In genomic region chr4:167622481-167623240, GRCh38 we compare ENCODE assay signal across 8 cellular contexts.
DNase-seq lines count a peak whose midpoint lies in the region; ATAC-seq, FAIRE-seq and TF ChIP-seq lines count a peak whose summit lies in the region.

No MANE protein-coding gene starts in this region.

- no peaks in the 10 kb centered on the region for H3K79me1 ChIP-seq in trophoblast cell (ENCODE audit: low read length)

- no peak overlapping the region for H3K4me3 ChIP-seq in trophoblast cell (ENCODE audit: low read depth, low read length)

- no peaks in the 10 kb centered on the region for H3K4me1 ChIP-seq in trophoblast cell (ENCODE audit: control insufficient read depth in 1 of 2, insufficient read depth in 2 of 2, low read length in 2 of 2)

- H3K27me3 Mint-ChIP-seq in activated CD4-positive, alpha-beta memory T cell treated with anti-CD3 and anti-CD28 coated beads for 36 hours: no peaks in the 10 kb centered on the region
- no peaks in the 10 kb centered on the region for H3K27me3 Mint-ChIP-seq in effector memory CD8-positive, alpha-beta T cell

- no peak overlapping the region for H3K27ac Mint-ChIP-seq in activated CD4-positive, alpha-beta memory T cell treated with anti-CD3 and anti-CD28 coated beads for 36 hours
- no peak overlapping the region for H3K27ac Mint-ChIP-seq in effector memory CD8-positive, alpha-beta T cell

- H3K18ac ChIP-seq in trophoblast cell (ENCODE audit: low read length): no peak overlapping the region

- H2AFZ ChIP-seq in trophoblast cell (ENCODE audit: insufficient read depth, low read length, poor library complexity): no peak overlapping the region

- no peaks in the 10 kb centered on the region for H3K79me2 ChIP-seq in trophoblast cell (ENCODE audit: control insufficient read depth, insufficient read depth, low read length, poor library complexity)

- no peak overlapping the region for H4K91ac ChIP-seq in trophoblast cell (ENCODE audit: low read depth, low read length)

- H2BK5ac ChIP-seq in trophoblast cell (ENCODE audit: low read depth, low read length, poor library complexity): no peak overlapping the region

- WGBS in trophoblast cell (ENCODE audit: extremely low coverage, insufficient coverage, insufficient read length): no CpG with 5 or more reads among the region's 10 CpGs

- no peak overlapping the region for H4K12ac ChIP-seq in trophoblast cell (ENCODE audit: low read depth, low read length)

- H3K4me1 Mint-ChIP-seq in activated CD4-positive, alpha-beta memory T cell treated with anti-CD3 and anti-CD28 coated beads for 36 hours (ENCODE audit: low read depth): no peaks in the 10 kb centered on the region
- H3K4me1 Mint-ChIP-seq in effector memory CD8-positive, alpha-beta T cell (ENCODE audit: low read depth in 2 of 2): no peaks in the 10 kb centered on the region

- CTCF ChIA-PET in activated CD4-positive, alpha-beta memory T cell treated with anti-CD3 and anti-CD28 coated beads for 36 hours (lab: Charles Lee): interaction anchor here (0.6 to 1.0 kb wide), 6 partner anchors 11 to 1460 kb away, joined by 3 read pairs; no protein-coding TSS in a partner anchor

- ATAC-seq in HG02588 (IDR thresholded peaks at IDR 0.05; ENCODE audit: unreplicated experiment): peak; percentile 96
- ATAC-seq in effector memory CD8-positive, alpha-beta T cell (replicated peaks): no peak

- H3K4ac ChIP-seq in trophoblast cell (ENCODE audit: low read depth, low read length): no peak overlapping the region

- H3K27me3 ChIP-seq in trophoblast cell (ENCODE audit: insufficient read depth, low read length): no peaks in the 10 kb centered on the region

- H3K14ac ChIP-seq in trophoblast cell (ENCODE audit: low read length): no peak overlapping the region

- H3K23ac ChIP-seq in trophoblast cell (ENCODE audit: low read length): no peak overlapping the region

- no peaks in the 10 kb centered on the region for H3K9me3 ChIP-seq in trophoblast cell (ENCODE audit: insufficient read depth, low read depth, low read length)

- H3K36me3 Mint-ChIP-seq in activated CD4-positive, alpha-beta memory T cell treated with anti-CD3 and anti-CD28 coated beads for 36 hours: no peaks in the 10 kb centered on the region
- no peaks in the 10 kb centered on the region for H3K36me3 Mint-ChIP-seq in effector memory CD8-positive, alpha-beta T cell (ENCODE audit: insufficient read depth)

- no peak overlapping the region for H3K9ac ChIP-seq in trophoblast cell (ENCODE audit: low read length)

- no peak overlapping the region for H3K4me3 Mint-ChIP-seq in activated CD4-positive, alpha-beta memory T cell treated with anti-CD3 and anti-CD28 coated beads for 36 hours
- H3K4me3 Mint-ChIP-seq in effector memory CD8-positive, alpha-beta T cell: no peak overlapping the region

- peak; percentile 76 for DNase-seq in Ammon's horn (ENCODE audit: low spot score)
- DNase-seq in GM12892 (ENCODE audit: insufficient read length): peak; percentile 15
- peak; percentile 47 for DNase-seq in M059J (ENCODE audit: low read depth)
- peak; percentile 43 for DNase-seq in activated CD4-positive, alpha-beta memory T cell treated with anti-CD3 and anti-CD28 coated beads for 36 hours
- peak; percentile 14 to 22 for DNase-seq in frontal cortex (ENCODE audit: low spot score in 2 of 2)
- peak; percentile 55 to 77 for DNase-seq in trophoblast cell
- DNase-seq in effector memory CD8-positive, alpha-beta T cell: no peak

- FAIRE-seq in GM12892 (lab: Jason Lieb, UNC) (peak; percentile 89), frontal cortex (lab: Jason Lieb, UNC) (no peak)

- no peak overlapping the region for H3K27ac ChIP-seq in trophoblast cell (ENCODE audit: low read depth, low read length)

- H2BK120ac ChIP-seq in trophoblast cell (ENCODE audit: insufficient read depth, low read length, poor library complexity): no peak overlapping the region

- POLR2A ChIA-PET in activated CD4-positive, alpha-beta memory T cell treated with anti-CD3 and anti-CD28 coated beads for 36 hours (lab: Charles Lee): no interaction called here

- no peaks in the 10 kb centered on the region for H3K36me3 ChIP-seq in trophoblast cell (ENCODE audit: control insufficient read depth in 1 of 2, insufficient read depth in 2 of 2, low read length in 2 of 2)

- no peaks in the 10 kb centered on the region for H3K9me3 Mint-ChIP-seq in activated CD4-positive, alpha-beta memory T cell treated with anti-CD3 and anti-CD28 coated beads for 36 hours
- H3K9me3 Mint-ChIP-seq in effector memory CD8-positive, alpha-beta T cell: peaks cover 0 to 3% of the 10 kb centered on the region in 2 donors

- H2BK12ac ChIP-seq in trophoblast cell (ENCODE audit: low read length): no peak overlapping the region

- intact Hi-C loops in activated CD4-positive, alpha-beta memory T cell treated with anti-CD3 and anti-CD28 coated beads for 36 hours (cut with micrococcal nuclease): loop anchor here (2.0 kb wide), 1 partner anchor 602 kb away; no protein-coding TSS in a partner anchor

- H4K8ac ChIP-seq in trophoblast cell (ENCODE audit: low read depth, low read length): no peak overlapping the region

- H2AK5ac ChIP-seq in trophoblast cell (ENCODE audit: low read length): no peak overlapping the region

- no peak for TF ChIP-seq POLR2A in GM12892 (IDR thresholded peaks at IDR 0.05; ENCODE audit: low read depth, low read length)

- no peak overlapping the region for H3K4me2 ChIP-seq in trophoblast cell (ENCODE audit: low read length)

Comparison
In these comparisons a context has a peak if more than half of its experiments do, and no peak if none do; other contexts are left out.
1. DNase-seq: peak in Ammon's horn (single experiment), GM12892 (single experiment), M059J (single experiment), activated CD4-positive, alpha-beta memory T cell treated with anti-CD3 and anti-CD28 coated beads for 36 hours (single experiment), frontal cortex (2 of 2) and trophoblast cell (2 of 2); none in effector memory CD8-positive, alpha-beta T cell (0 of 3).